8 cellular contexts compared by ENCODE assay signal in genomic region chr21:33360871-33361602, GRCh38. TPM values are rescaled to one million over a fixed set of nuclear protein-coding genes. Genes with fewer than 3 reads are reported as not detected.
A peak's percentile ranks its signal among the peaks of the same experiment; 100 is the strongest.
DNase-seq lines count a peak whose midpoint lies in the region; ATAC-seq and TF ChIP-seq lines count a peak whose summit lies in the region.

No MANE protein-coding gene starts in this region.

- no peaks in the 10 kb centered on the region for H3K9me3 ChIP-seq in skeletal muscle satellite cell (replicated peaks; ENCODE audit: low read length)

- TF ChIP-seq CTCF in GM12873 (IDR thresholded peaks at IDR 0.05; ENCODE audit: insufficient read depth, low read depth, low read length, missing control alignments) (peak; percentile 98), astrocyte of the cerebellum (IDR thresholded peaks at IDR 0.05; ENCODE audit: low read depth, low read length, missing control alignments) (peak; percentile 80)

- in situ Hi-C loops in astrocyte of the cerebellum (cut with HindIII; ENCODE audit: low sequenced_read_pairs): no loop called here

- H3K9ac ChIP-seq in skeletal muscle satellite cell (ENCODE audit: low read depth, low read length): no peak overlapping the region

- no peaks in the 10 kb centered on the region for H3K27me3 ChIP-seq in skeletal muscle satellite cell (ENCODE audit: control insufficient read depth, insufficient read depth, low read length)

- no peak overlapping the region for H3K4me3 ChIP-seq in astrocyte of the cerebellum (ENCODE audit: low read depth, low read length)
- peak overlapping the region; percentile 2 for H3K4me3 ChIP-seq in skeletal muscle satellite cell (ENCODE audit: low read length)

- peak overlapping the region; percentile 65 for H3K4me2 ChIP-seq in skeletal muscle satellite cell (ENCODE audit: low read length)

- H3K4me1 ChIP-seq in skeletal muscle satellite cell (ENCODE audit: control insufficient read depth, insufficient read depth, low read length): peaks cover 24% of the 10 kb centered on the region

- ATAC-seq in HG02884 (IDR thresholded peaks at IDR 0.05; ENCODE audit: unreplicated experiment): peak; percentile 60

- peaks cover 13% of the 10 kb centered on the region for H3K36me3 ChIP-seq in skeletal muscle satellite cell (ENCODE audit: insufficient read depth, low read length)

- peak; percentile 57 to 75 for DNase-seq in NCI-H1930 (lab: John Stamatoyannopoulos, UW)
- DNase-seq in T1000 (lab: John Stamatoyannopoulos, UW): peak; percentile 65
- peak; percentile 18 for DNase-seq in astrocyte of the cerebellum (ENCODE audit: low read depth)
- DNase-seq in hypothalamus (lab: John Stamatoyannopoulos, UW): peak in 42 of 51 donors; percentile 6 to 79 (median 48)
- DNase-seq in GOT3 (lab: John Stamatoyannopoulos, UW): no peak

RNA-seq across cellular contexts. Expression of gene IFNAR1, which starts 36.3 kb away (rescaled TPM):
- 13.1 and 14.4 TPM in 2 replicates for total RNA-seq in skeletal muscle satellite cell (2012; rRNA removed)

RNA-seq across cellular contexts. Expression of gene IFNGR2, which starts 42.2 kb away (rescaled TPM):
- 38.8 and 52.2 TPM in 2 replicates for total RNA-seq in skeletal muscle satellite cell (2012; rRNA removed)
